15 cellular contexts compared by ENCODE assay signal in genomic region chr2:71747573-71747972, GRCh38.
DNase-seq lines count a peak whose midpoint lies in the region; ATAC-seq and FAIRE-seq lines count a peak whose summit lies in the region.
"Had no signal": no experiment of that assay in that cellular context is flagged by ENCODE, and none has a peak within 500 bp of the region (broad histone marks: within the 10 kb centered on the region; RNA-seq: fewer than 3 reads in every experiment).

No MANE protein-coding gene starts in this region.

- H3K36me3 ChIP-seq in SJSA1: no peaks in the 10 kb centered on the region
- H3K36me3 ChIP-seq in small intestine (ENCODE audit: control insufficient read depth in 2 of 2, insufficient read depth in 2 of 2, low read length in 2 of 2): no peaks in the 10 kb centered on the region
- H3K36me3 ChIP-seq: brain microvascular endothelial cell had no signal

- H3K27me3 ChIP-seq in SJSA1 (replicated peaks) (no peaks in the 10 kb centered on the region), small intestine (ENCODE audit: control insufficient read depth in 2 of 2, insufficient read depth in 2 of 2, low read length in 2 of 2) (no peaks in the 10 kb centered on the region)
- H3K27me3 ChIP-seq: brain microvascular endothelial cell had no signal

- H3K9me3 ChIP-seq in SJSA1 (replicated peaks): no peaks in the 10 kb centered on the region
- H3K9me3 ChIP-seq in small intestine (ENCODE audit: control insufficient read depth, low read depth): no peaks in the 10 kb centered on the region

- H3K4me3 ChIP-seq in SJSA1 (no peak overlapping the region), small intestine (ENCODE audit: low read depth in 1 of 2, low read length in 2 of 2) (no peak overlapping the region)
- H3K4me3 ChIP-seq: lung had no signal

- DNase-seq in ELF-1 (ENCODE audit: low read depth, low spot score): peak; percentile 71
- no peak for DNase-seq in SJSA1 (ENCODE audit: low read depth in 1 of 2, low spot score in 2 of 2)
- peak; percentile 12 for DNase-seq in kidney tubule cell (ENCODE audit: low spot score)
- DNase-seq in small intestine: peak; percentile 11
- no peak for DNase-seq in effector CD8-positive, alpha-beta T cell (lab: John Stamatoyannopoulos, UW)
- no peak for DNase-seq in NCI-H524 (lab: John Stamatoyannopoulos, UW)
- DNase-seq in NOMO-1 treated with dmso at 0.1 percent for 144 hours (lab: John Stamatoyannopoulos, UW; ENCODE audit: unreplicated experiment): no peak
- DNase-seq: activated CD4-positive, alpha-beta T cell treated with anti-CD3 and anti-CD28 coated beads, Interleukin-2, amount 50 U/mL, for 4 hours; activated effector memory CD4-positive, alpha-beta T cell treated with anti-CD3 and anti-CD28 coated beads, Interleukin-2, amount 50 U/mL, for 16 hours; CD4-positive, CD25-positive, alpha-beta regulatory T cell; GF-D8 had no signal

- no peak for ATAC-seq in HG02610 (IDR thresholded peaks at IDR 0.05; ENCODE audit: unreplicated experiment)

- FAIRE-seq in small intestine (lab: Jason Lieb, UNC): no peak
- FAIRE-seq: GM18507 had no signal

- H3K4me1 ChIP-seq in SJSA1 (replicated peaks) (peaks cover 72% of the 10 kb centered on the region), small intestine (ENCODE audit: control insufficient read depth in 2 of 2, insufficient read depth in 1 of 2, low read depth in 1 of 2, low read length in 1 of 2) (no peaks in the 10 kb centered on the region)

- 40 to 66% (median 46%) methylated on average over 4 of the region's 4 CpGs for WGBS in small intestine, 3 donors

- H3K27ac ChIP-seq in SJSA1 (peak overlapping the region; percentile 28), small intestine (ENCODE audit: low read depth in 1 of 2, low read length in 1 of 2) (no peak overlapping the region)
- H3K27ac ChIP-seq: brain microvascular endothelial cell had no signal

Comparison
In these comparisons a context has a peak if more than half of its experiments do, and no peak if none do; other contexts are left out.
1. DNase-seq: peak in ELF-1 (single experiment), kidney tubule cell (single experiment) and small intestine (single experiment); none in SJSA1 (0 of 2), effector CD8-positive, alpha-beta T cell (single experiment), NCI-H524 (0 of 2) and NOMO-1 treated with dmso at 0.1 percent for 144 hours (single experiment).